1 cellular context compared by ENCODE assay signal in the genomic region with DNA sequence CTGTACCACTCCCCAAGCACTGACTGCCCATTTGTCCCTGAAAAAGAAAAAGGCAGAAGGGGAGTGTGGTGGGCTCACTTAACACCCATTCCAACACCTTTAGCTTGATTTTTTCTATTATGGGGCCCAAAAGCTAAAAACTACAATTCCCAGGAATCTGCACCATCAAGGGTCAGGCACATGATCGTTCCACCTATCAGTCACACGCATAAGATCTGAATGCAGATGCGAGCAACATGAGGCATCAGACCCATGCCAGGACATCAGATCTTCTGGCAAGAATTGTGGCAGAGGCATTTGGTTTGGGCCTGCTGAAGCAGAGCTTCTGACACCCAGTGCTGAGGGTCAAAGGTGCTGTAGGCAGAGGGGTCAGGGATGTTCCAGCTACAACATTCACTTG.
TF ChIP-seq lines count a peak whose summit lies in the region.

No MANE protein-coding gene starts in this region.

TF ChIP-seq in WTC11, 78 proteins besides CTCF, POLR2A, EP300 and RAD21 (continued from another document):
- TF ChIP-seq, protein P1, sequence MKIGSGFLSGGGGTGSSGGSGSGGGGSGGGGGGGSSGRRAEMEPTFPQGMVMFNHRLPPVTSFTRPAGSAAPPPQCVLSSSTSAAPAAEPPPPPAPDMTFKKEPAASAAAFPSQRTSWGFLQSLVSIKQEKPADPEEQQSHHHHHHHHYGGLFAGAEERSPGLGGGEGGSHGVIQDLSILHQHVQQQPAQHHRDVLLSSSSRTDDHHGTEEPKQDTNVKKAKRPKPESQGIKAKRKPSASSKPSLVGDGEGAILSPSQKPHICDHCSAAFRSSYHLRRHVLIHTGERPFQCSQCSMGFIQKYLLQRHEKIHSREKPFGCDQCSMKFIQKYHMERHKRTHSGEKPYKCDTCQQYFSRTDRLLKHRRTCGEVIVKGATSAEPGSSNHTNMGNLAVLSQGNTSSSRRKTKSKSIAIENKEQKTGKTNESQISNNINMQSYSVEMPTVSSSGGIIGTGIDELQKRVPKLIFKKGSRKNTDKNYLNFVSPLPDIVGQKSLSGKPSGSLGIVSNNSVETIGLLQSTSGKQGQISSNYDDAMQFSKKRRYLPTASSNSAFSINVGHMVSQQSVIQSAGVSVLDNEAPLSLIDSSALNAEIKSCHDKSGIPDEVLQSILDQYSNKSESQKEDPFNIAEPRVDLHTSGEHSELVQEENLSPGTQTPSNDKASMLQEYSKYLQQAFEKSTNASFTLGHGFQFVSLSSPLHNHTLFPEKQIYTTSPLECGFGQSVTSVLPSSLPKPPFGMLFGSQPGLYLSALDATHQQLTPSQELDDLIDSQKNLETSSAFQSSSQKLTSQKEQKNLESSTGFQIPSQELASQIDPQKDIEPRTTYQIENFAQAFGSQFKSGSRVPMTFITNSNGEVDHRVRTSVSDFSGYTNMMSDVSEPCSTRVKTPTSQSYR (CRISPR knock-in tag; IDR thresholded peaks at IDR 0.05): no peak
TF ChIP-seq in WTC11: peak in this region for 1.
